In genomic region chr2:119155633-119156032, GRCh38 we compare ENCODE assay signal across 32 cellular contexts. TPM values are rescaled to one million over a fixed set of nuclear protein-coding genes. Genes with fewer than 3 reads are reported as not detected.
DNase-seq lines count a peak whose midpoint lies in the region; ATAC-seq and TF ChIP-seq lines count a peak whose summit lies in the region.
"Had no signal": no experiment of that assay in that cellular context is flagged by ENCODE, and none has a peak within 500 bp of the region (broad histone marks: within the 10 kb centered on the region; RNA-seq: fewer than 3 reads in every experiment).

No MANE protein-coding gene starts in this region.

- no peak overlapping the region for H3K27ac Mint-ChIP-seq in glutamatergic neuron (ENCODE audit: unreplicated experiment)
- H3K27ac Mint-ChIP-seq: activated CD8-positive, alpha-beta memory T cell treated with anti-CD3 and anti-CD28 coated beads, Interleukin-2, amount 10 ng/mL, durations not matched to agents 7 days and 5 days; activated T-cell treated with anti-CD3 and anti-CD28 coated beads, Interleukin-2, amount 50 U/mL, for 72 hours; CD14-positive monocyte had no signal

- H3K23ac ChIP-seq in IMR-90 (ENCODE audit: low read depth, low read length): no peak overlapping the region

- H3K9ac ChIP-seq in IMR-90 (ENCODE audit: low read depth, low read length): no peak overlapping the region
- H3K9ac ChIP-seq: KMS-11 had no signal

- TF ChIP-seq POLR2A in IMR-90 (IDR thresholded peaks at IDR 0.05; ENCODE audit: low read depth, low read length): no peak

- no peak overlapping the region for H4K5ac ChIP-seq in IMR-90 (ENCODE audit: low read depth, low read length)

- H3K9me3 ChIP-seq in IMR-90 (ENCODE audit: control insufficient read depth, insufficient read depth, low read length): no peaks in the 10 kb centered on the region
- H3K9me3 ChIP-seq: body of pancreas, ovary had no signal

- CTCF ChIA-PET in IMR-90 (lab: Yijun Ruan, JAX): interaction anchor here (0.6 kb wide), 1 partner anchor 28 kb away, joined by 3 read pairs; no protein-coding TSS in a partner anchor

- peaks cover 61% of the 10 kb centered on the region for H3K27me3 ChIP-seq in IMR-90 (ENCODE audit: control insufficient read depth, insufficient read depth, low read length)

- H3K4me1 Mint-ChIP-seq in glutamatergic neuron (ENCODE audit: low read depth, unreplicated experiment): peaks cover 8% of the 10 kb centered on the region
- H3K4me1 Mint-ChIP-seq: activated CD8-positive, alpha-beta memory T cell treated with anti-CD3 and anti-CD28 coated beads, Interleukin-2, amount 10 ng/mL, durations not matched to agents 7 days and 5 days; CD14-positive monocyte had no signal

- no TSS peak for BruUV-seq in IMR-90 (replicated peaks; lab: Mats Ljungman, UMichigan)

- TF ChIP-seq RAD21 in IMR-90 (IDR thresholded peaks at IDR 0.05; ENCODE audit: low read length): no peak

- dilution Hi-C loops in IMR-90 (cut with HindIII; ENCODE audit: low sequenced_read_pairs, unreplicated experiment): no loop called here

- H3K9me3 Mint-ChIP-seq in glutamatergic neuron (ENCODE audit: unreplicated experiment): peaks cover 5% of the 10 kb centered on the region
- H3K9me3 Mint-ChIP-seq: activated T-cell treated with anti-CD3 and anti-CD28 coated beads, Interleukin-2, amount 50 U/mL, for 72 hours; naive thymus-derived CD8-positive, alpha-beta T cell; stimulated activated naive CD8-positive, alpha-beta T cell treated with anti-CD3 and anti-CD28 coated beads, Interleukin-15, amount 100 ng/mL, for 72 hours had no signal

- no CpG with 5 or more reads among the region's 13 CpGs for WGBS in IMR-90 (ENCODE audit: extremely low coverage in 2 of 2, insufficient read length in 1 of 2), 2 experiments

- peaks cover 30% of the 10 kb centered on the region for H3K27me3 Mint-ChIP-seq in glutamatergic neuron (ENCODE audit: unreplicated experiment)

- H3K4me1 ChIP-seq in IMR-90 (ENCODE audit: control insufficient read depth, insufficient read depth, low read length): no peaks in the 10 kb centered on the region

- no peak overlapping the region for H2BK15ac ChIP-seq in IMR-90 (ENCODE audit: low read depth, low read length)

- H2BK120ac ChIP-seq in IMR-90 (ENCODE audit: low read depth, low read length): no peak overlapping the region

- in situ Hi-C loops in IMR-90 (cut with MboI; ENCODE audit: low sequenced_read_pairs): loop anchor here (25.0 kb wide), 1 partner anchor 107 kb away; no protein-coding TSS in a partner anchor

- no peak overlapping the region for H4K8ac ChIP-seq in IMR-90 (ENCODE audit: low read depth in 2 of 2, low read length in 2 of 2)

- no peaks in the 10 kb centered on the region for H4K20me1 ChIP-seq in IMR-90 (ENCODE audit: insufficient read depth, low read length)

- H3K36me3 Mint-ChIP-seq in glutamatergic neuron (ENCODE audit: unreplicated experiment): no peaks in the 10 kb centered on the region
- H3K36me3 Mint-ChIP-seq: activated CD8-positive, alpha-beta memory T cell treated with anti-CD3 and anti-CD28 coated beads, Interleukin-2, amount 10 ng/mL, durations not matched to agents 7 days and 5 days; CD14-positive monocyte; naive thymus-derived CD8-positive, alpha-beta T cell had no signal

- no peak for ATAC-seq in IMR-90 (ENCODE audit: low read depth)
- ATAC-seq in GM19328 (IDR thresholded peaks at IDR 0.05; ENCODE audit: unreplicated experiment): no peak
- ATAC-seq: activated CD8-positive, alpha-beta memory T cell treated with anti-CD3 and anti-CD28 coated beads, Interleukin-2, amount 10 ng/mL, durations not matched to agents 7 days and 5 days; activated T-cell treated with anti-CD3 and anti-CD28 coated beads, Interleukin-2, amount 50 U/mL, for 72 hours; body of pancreas; naive thymus-derived CD8-positive, alpha-beta T cell; stimulated activated naive CD8-positive, alpha-beta T cell treated with anti-CD3 and anti-CD28 coated beads, Interleukin-15, amount 100 ng/mL, for 72 hours had no signal

- H2AK9ac ChIP-seq in IMR-90 (replicated peaks; ENCODE audit: low read depth, low read length, poor library complexity): peak overlapping the region; percentile 24

- no peak overlapping the region for H3K14ac ChIP-seq in IMR-90 (replicated peaks; ENCODE audit: low read depth, low read length)

- H3K4me3 ChIP-seq in IMR-90 (ENCODE audit: insufficient read depth, low read depth, low read length): no peak overlapping the region
- H3K4me3 ChIP-seq: body of pancreas, ovary had no signal

- H3K79me1 ChIP-seq in IMR-90 (ENCODE audit: low read depth in 1 of 2, low read length in 2 of 2): no peaks in the 10 kb centered on the region

- no peak overlapping the region for H3K27ac ChIP-seq in IMR-90 (ENCODE audit: insufficient read depth, low read length)
- H3K27ac ChIP-seq: body of pancreas, KMS-11, ovary had no signal

- TF ChIP-seq CTCF in IMR-90 (conservative IDR thresholded peaks at IDR 0.05; ENCODE audit: low read depth, low read length) (no peak), glutamatergic neuron (IDR thresholded peaks at IDR 0.05; ENCODE audit: partially characterized antibody, unreplicated experiment) (no peak), GM20000 (IDR thresholded peaks at IDR 0.05; ENCODE audit: extremely low read depth, missing control alignments) (no peak)

- no peaks in the 10 kb centered on the region for H3K36me3 ChIP-seq in IMR-90 (ENCODE audit: control insufficient read depth, insufficient read depth, low read length)
- H3K36me3 ChIP-seq: ovary, WERI-Rb-1 had no signal

- DNase-seq in CD1c-positive myeloid dendritic cell (ENCODE audit: extremely low spot score) (peak; percentile 52), IMR-90 (no peak), glutamatergic neuron (no peak), islet precursor cell (peak; percentile 93), GM20000 (ENCODE audit: low spot score) (no peak), NOMO-1 treated with dmso at 0.1 percent for 144 hours (lab: John Stamatoyannopoulos, UW; ENCODE audit: unreplicated experiment) (no peak), COLO668 (lab: John Stamatoyannopoulos, UW; ENCODE audit: unreplicated experiment) (no peak)
- DNase-seq: 8988T; activated CD4-positive, alpha-beta T cell treated with anti-CD3 and anti-CD28 coated beads, Interleukin-2, amount 50 U/mL, for 1 hour; activated CD8-positive, alpha-beta memory T cell treated with anti-CD3 and anti-CD28 coated beads, Interleukin-2, amount 10 ng/mL, durations not matched to agents 7 days and 5 days; activated naive CD4-positive, alpha-beta T cell; activated T-cell treated with anti-CD3 and anti-CD28 coated beads, Interleukin-2, amount 50 U/mL, for 72 hours; body of pancreas; DND-41; dorsolateral prefrontal cortex; GOT3; naive thymus-derived CD8-positive, alpha-beta T cell; NCI-H1436 treated with DMSO at 0.1 percent for 48 hours; NCI-H446; OCI-M1; ovary; small intestine; stimulated activated CD4-positive, alpha-beta T cell treated with anti-CD3 and anti-CD28 coated beads, Interleukin-1b, Interleukin-23, amount 100 ng/mL, for 48 hours; stimulated activated CD8-positive, alpha-beta memory T cell treated with anti-CD3 and anti-CD28 coated beads, Interleukin-4, amount 100 ng/mL, for 48 hours; stimulated activated naive CD8-positive, alpha-beta T cell treated with anti-CD3 and anti-CD28 coated beads, Interleukin-15, amount 100 ng/mL, for 72 hours; WERI-Rb-1 had no signal

- no peak overlapping the region for H3K4me2 ChIP-seq in IMR-90 (ENCODE audit: low read depth, low read length)
- H3K4me2 ChIP-seq: KMS-11 had no signal

- H3K18ac ChIP-seq in IMR-90 (ENCODE audit: low read depth, low read length): no peak overlapping the region

- no peak overlapping the region for H3K4ac ChIP-seq in IMR-90 (ENCODE audit: low read depth, low read length)

- H3K9me1 ChIP-seq in IMR-90 (ENCODE audit: insufficient read depth, low read length): no peaks in the 10 kb centered on the region

- no peak overlapping the region for H2AK5ac ChIP-seq in IMR-90 (ENCODE audit: low read depth, low read length)

- H3K4me3 Mint-ChIP-seq in glutamatergic neuron (ENCODE audit: unreplicated experiment): peak overlapping the region; percentile 59
- H3K4me3 Mint-ChIP-seq: activated CD8-positive, alpha-beta memory T cell treated with anti-CD3 and anti-CD28 coated beads, Interleukin-2, amount 10 ng/mL, durations not matched to agents 7 days and 5 days; activated T-cell treated with anti-CD3 and anti-CD28 coated beads, Interleukin-2, amount 50 U/mL, for 72 hours; naive thymus-derived CD8-positive, alpha-beta T cell; stimulated activated naive CD8-positive, alpha-beta T cell treated with anti-CD3 and anti-CD28 coated beads, Interleukin-15, amount 100 ng/mL, for 72 hours had no signal

- H2BK5ac ChIP-seq in IMR-90 (ENCODE audit: low read depth, low read length, poor library complexity, severe bottlenecking): no peak overlapping the region

- H3K56ac ChIP-seq in IMR-90 (ENCODE audit: extremely low read depth, insufficient read depth, low read length): no peak overlapping the region

- H4K91ac ChIP-seq in IMR-90 (ENCODE audit: insufficient read depth, low read depth, low read length): no peak overlapping the region

- no peak overlapping the region for H2AFZ ChIP-seq in IMR-90 (replicated peaks; ENCODE audit: low read length, poor library complexity)

- POLR2A ChIA-PET in IMR-90 (lab: Charles Lee; ENCODE audit: unreplicated experiment): no interaction called here

- no peak overlapping the region for H2BK20ac ChIP-seq in IMR-90 (ENCODE audit: low read depth, low read length)

- intact Hi-C loops in IMR-90 (cut with micrococcal nuclease): no loop called here

TF ChIP-seq in IMR-90, 13 proteins besides CTCF, POLR2A, EP300 and RAD21:
- TF ChIP-seq SMC3 (IDR thresholded peaks at IDR 0.05; ENCODE audit: low read depth, low read length) (no peak), CHD1 (IDR thresholded peaks at IDR 0.05; ENCODE audit: low read depth, low read length) (no peak), MAZ (IDR thresholded peaks at IDR 0.05; ENCODE audit: borderline replicate concordance, low read depth, low read length) (no peak), MXI1 (IDR thresholded peaks at IDR 0.05; ENCODE audit: borderline replicate concordance, low read depth, low read length) (no peak), USF2 (IDR thresholded peaks at IDR 0.05; ENCODE audit: low read depth, low read length) (no peak), FOS (IDR thresholded peaks at IDR 0.05; ENCODE audit: low read depth, low read length) (no peak)

RNA-seq across cellular contexts. Expression of gene C1QL2, which starts 2.9 kb away (rescaled TPM):
- total RNA-seq in IMR-90 (2012; rRNA removed) (not detected in 2 replicates), glutamatergic neuron (ENCODE audit: unreplicated experiment) (not detected)
- not detected in 2 replicates for polyA plus RNA-seq in IMR-90 (2012; rRNA removed)
- not detected in 2 replicates for polyA plus RNA-seq in IMR-90 (2012; cell fraction: cytosol; rRNA removed)
- not detected in 2 replicates for polyA plus RNA-seq in IMR-90 (2012; cell fraction: nucleus; rRNA removed; ENCODE audit: low replicate concordance)
- total RNA-seq: activated CD8-positive, alpha-beta memory T cell treated with anti-CD3 and anti-CD28 coated beads, Interleukin-2, amount 10 ng/mL, durations not matched to agents 7 days and 5 days; activated T-cell treated with anti-CD3 and anti-CD28 coated beads, Interleukin-2, amount 50 U/mL, for 72 hours; glomerular endothelial cell; HT-29; liver; naive thymus-derived CD8-positive, alpha-beta T cell had no signal
- polyA plus RNA-seq: CD14-positive monocyte; liver; naive thymus-derived CD8-positive, alpha-beta T cell; ovary; small intestine had no signal

Comparison
In these comparisons a context has a peak if more than half of its experiments do, and no peak if none do; other contexts are left out.
1. DNase-seq: peak in CD1c-positive myeloid dendritic cell (single experiment) and islet precursor cell (single experiment); none in IMR-90 (single experiment), glutamatergic neuron (single experiment), GM20000 (single experiment), NOMO-1 treated with dmso at 0.1 percent for 144 hours (single experiment) and COLO668 (single experiment).